Comparison of ENCODE assay signal across 9 cellular contexts in genomic region chr14:59215353-59215752, GRCh38. TPM values are rescaled to one million over a fixed set of nuclear protein-coding genes. Genes with fewer than 3 reads are reported as not detected.
DNase-seq lines count a peak whose midpoint lies in the region; ATAC-seq lines count a peak whose summit lies in the region.
"Had no signal": no experiment of that assay in that cellular context is flagged by ENCODE, and none has a peak within 500 bp of the region (broad histone marks: within the 10 kb centered on the region; RNA-seq: fewer than 3 reads in every experiment).

No MANE protein-coding gene starts in this region.

- no peak overlapping the region for H3K27ac ChIP-seq in trophoblast cell (ENCODE audit: low read depth, low read length)

- peaks cover 1% of the 10 kb centered on the region for H3K79me1 ChIP-seq in trophoblast cell (ENCODE audit: low read length)

- H3K23ac ChIP-seq in trophoblast cell (ENCODE audit: low read length), result no peak overlapping the region

- no peaks in the 10 kb centered on the region for H3K27me3 ChIP-seq in trophoblast cell (ENCODE audit: insufficient read depth, low read length)
- no peaks in the 10 kb centered on the region for H3K27me3 ChIP-seq in HAP-1 (ENCODE audit: low read depth)

- H3K4me2 ChIP-seq in trophoblast cell (ENCODE audit: low read length), result no peak overlapping the region

- H3K9me3 ChIP-seq in trophoblast cell (ENCODE audit: insufficient read depth, low read depth, low read length), result no peaks in the 10 kb centered on the region
- H3K9me3 ChIP-seq in HAP-1, result no peaks in the 10 kb centered on the region

- H4K8ac ChIP-seq in trophoblast cell (ENCODE audit: low read depth, low read length), result no peak overlapping the region

- H2AK5ac ChIP-seq in trophoblast cell (ENCODE audit: low read length), result no peak overlapping the region

- no peak overlapping the region for H2BK120ac ChIP-seq in trophoblast cell (ENCODE audit: insufficient read depth, low read length, poor library complexity)

- H3K79me2 ChIP-seq in trophoblast cell (ENCODE audit: control insufficient read depth, insufficient read depth, low read length, poor library complexity), result peaks cover 2% of the 10 kb centered on the region

- ATAC-seq in activated CD4-positive, CD25-positive, alpha-beta regulatory T cell treated with anti-CD3 and anti-CD28 coated beads, Interleukin-2, amount 50 U/mL, for 24 hours, result no peak

- DNase-seq in DMS153 treated with DMSO at 0.1 percent for 48 hours (lab: John Stamatoyannopoulos, UW; ENCODE audit: unreplicated experiment) (peak; percentile 25), NCI-H510A (lab: John Stamatoyannopoulos, UW) (peak; percentile 47), fibroblast of the conjunctiva (ENCODE audit: low read depth) (peak; percentile 79), trophoblast cell (peak; percentile 1 to 30), HAP-1 (ENCODE audit: low spot score in 2 of 2) (no peak), NK-92 (lab: John Stamatoyannopoulos, UW; ENCODE audit: unreplicated experiment) (no peak)
- DNase-seq in activated effector memory CD4-positive, alpha-beta T cell treated with Interleukin-2 at 50 U/mL for 16 hours, result no peak
- DNase-seq: DND-41 had no signal

- H3K4ac ChIP-seq in trophoblast cell (ENCODE audit: low read depth, low read length), result no peak overlapping the region

- no peak overlapping the region for H3K14ac ChIP-seq in trophoblast cell (ENCODE audit: low read length)

- no peaks in the 10 kb centered on the region for H3K36me3 ChIP-seq in trophoblast cell (ENCODE audit: control insufficient read depth in 1 of 2, insufficient read depth in 2 of 2, low read length in 2 of 2)
- no peaks in the 10 kb centered on the region; the same call in 1 of the 2 replicates for H3K36me3 ChIP-seq in HAP-1 (replicated peaks)

- WGBS in trophoblast cell (ENCODE audit: extremely low coverage, insufficient coverage, insufficient read length), result no CpG with 5 or more reads among the region's 8 CpGs

- H3K18ac ChIP-seq in trophoblast cell (ENCODE audit: low read length), result no peak overlapping the region

- no peak overlapping the region for H2AFZ ChIP-seq in trophoblast cell (ENCODE audit: insufficient read depth, low read length, poor library complexity)

- in situ Hi-C loops in HAP-1 (cut with MboI; ENCODE audit: low sequenced_read_pairs), result no loop called here

- no peak overlapping the region for H4K12ac ChIP-seq in trophoblast cell (ENCODE audit: low read depth, low read length)

- H3K4me3 ChIP-seq in trophoblast cell (ENCODE audit: low read depth, low read length), result no peak overlapping the region
- H3K4me3 ChIP-seq in HAP-1, result no peak overlapping the region

- no peak overlapping the region for H2BK5ac ChIP-seq in trophoblast cell (ENCODE audit: low read depth, low read length, poor library complexity)

- H2BK12ac ChIP-seq in trophoblast cell (ENCODE audit: low read length), result no peak overlapping the region

- H3K4me1 ChIP-seq in trophoblast cell (ENCODE audit: control insufficient read depth in 1 of 2, insufficient read depth in 2 of 2, low read length in 2 of 2) (peaks cover 4 to 9% of the 10 kb centered on the region in 2 experiments), HAP-1 (peaks cover 12% of the 10 kb centered on the region)

- H4K91ac ChIP-seq in trophoblast cell (ENCODE audit: low read depth, low read length), result no peak overlapping the region

- no peak overlapping the region for H3K9ac ChIP-seq in trophoblast cell (ENCODE audit: low read length)

RNA-seq across cellular contexts. Expression of gene DAAM1, which starts 26.9 kb away (rescaled TPM):
- polyA plus RNA-seq in trophoblast cell (2013), result 38.2 and 39.7 TPM in 2 replicates

Comparison
In these comparisons a context has a peak if more than half of its experiments do, and no peak if none do; other contexts are left out.
1. DNase-seq: peak in DMS153 treated with DMSO at 0.1 percent for 48 hours (single experiment), NCI-H510A (single experiment), fibroblast of the conjunctiva (single experiment) and trophoblast cell (2 of 2); none in activated effector memory CD4-positive, alpha-beta T cell treated with Interleukin-2 at 50 U/mL for 16 hours (single experiment), HAP-1 (0 of 2) and NK-92 (single experiment).